14 cellular contexts compared by ENCODE assay signal in the genomic region with DNA sequence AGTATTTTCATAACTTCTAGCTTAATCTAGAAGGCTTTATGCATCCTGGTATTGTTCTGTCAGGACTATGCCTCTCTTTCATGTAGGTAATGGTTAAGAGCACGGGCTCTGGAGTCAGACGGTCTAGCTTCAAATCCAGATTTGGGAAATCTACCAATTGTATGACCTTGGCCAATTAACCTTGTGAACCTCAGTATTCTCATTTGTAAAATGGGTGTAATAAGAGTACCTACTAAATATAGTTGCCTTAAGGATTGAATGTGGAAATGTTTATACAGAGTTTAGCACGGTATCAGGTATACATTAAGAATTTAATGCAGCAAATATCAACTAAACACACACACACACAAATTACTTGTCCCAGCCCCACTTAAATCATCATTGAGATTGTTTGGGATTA.
"Had no signal": no experiment of that assay in that cellular context is flagged by ENCODE, and none has a peak within 500 bp of the region (broad histone marks: within the 10 kb centered on the region; RNA-seq: fewer than 3 reads in every experiment).

No MANE protein-coding gene starts in this region.

- H3K4me3 ChIP-seq: dorsolateral prefrontal cortex, spleen, suprapubic skin had no signal

- H3K27me3 ChIP-seq: dorsolateral prefrontal cortex, spleen, suprapubic skin had no signal

- H3K9me3 ChIP-seq: suprapubic skin had no signal

- H3K27ac ChIP-seq: dorsolateral prefrontal cortex, spleen, suprapubic skin had no signal

- DNase-seq: activated CD4-positive, alpha-beta T cell treated with anti-CD3 and anti-CD28 coated beads, Interleukin-2, amount 50 U/mL, for 4 hours; activated CD4-positive, CD25-positive, alpha-beta regulatory T cell treated with anti-CD3 and anti-CD28 coated beads, Interleukin-2, amount 50 U/mL, for 72 hours; activated gamma-delta T cell treated with Interleukin-2 at 50 U/mL for 16 hours; activated naive CD8-positive, alpha-beta T cell treated with anti-CD3 and anti-CD28 coated beads for 36 hours; activated T-cell treated with anti-CD3 and anti-CD28 coated beads, Interleukin-2, amount 50 U/mL, for 4 hours; dorsolateral prefrontal cortex; head of caudate nucleus; midbrain; right cardiac atrium; spleen; stimulated activated CD4-positive, alpha-beta T cell treated with anti-CD3 and anti-CD28 coated beads, Interleukin-1b, Interleukin-23, amount 100 ng/mL, for 48 hours; stimulated activated naive CD4-positive, alpha-beta T cell; SW 1271 had no signal

- H3K36me3 ChIP-seq: spleen, suprapubic skin had no signal

- ATAC-seq: activated T-cell treated with anti-CD3 and anti-CD28 coated beads, Interleukin-2, amount 50 U/mL, for 4 hours had no signal
